In the genomic region with DNA sequence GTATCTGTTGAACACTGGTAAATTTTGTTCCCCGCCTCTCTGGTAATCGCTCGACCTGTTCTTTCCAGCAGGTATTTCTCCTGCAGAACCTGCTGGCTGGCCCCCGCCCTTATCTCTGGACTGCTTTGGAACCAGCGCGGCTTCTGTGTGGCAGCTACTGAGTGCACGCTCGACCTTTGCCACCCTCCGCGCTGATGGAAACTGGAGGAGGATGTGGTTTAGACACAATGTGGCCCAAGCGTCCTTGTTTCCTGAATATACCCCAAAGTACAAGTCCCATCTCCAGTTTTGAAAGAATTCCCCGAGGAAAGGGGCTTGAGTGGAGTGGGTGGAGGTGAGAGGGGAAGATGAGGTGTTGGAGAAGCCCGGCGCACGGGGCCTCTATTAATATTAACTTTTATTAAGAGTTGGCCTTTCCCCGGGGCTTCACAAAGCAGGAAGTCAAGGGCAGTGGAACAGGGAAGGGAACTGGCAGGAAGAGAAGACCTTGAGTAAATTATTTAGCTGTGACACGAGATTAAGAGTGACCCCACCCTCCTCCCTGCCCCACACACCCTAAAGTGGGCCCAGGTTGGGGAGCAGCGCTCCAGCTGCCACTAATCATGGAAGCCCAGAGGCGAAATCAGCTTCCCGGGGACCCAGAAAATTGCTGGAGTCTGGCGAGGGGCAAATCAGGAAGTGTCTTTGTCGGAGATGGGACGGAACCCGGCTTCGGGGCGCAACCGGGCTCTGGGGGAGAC, we compare ENCODE assay signal across 10 cellular contexts. TPM values are rescaled to one million over a fixed set of nuclear protein-coding genes. Genes with fewer than 3 reads are reported as not detected.
DNase-seq lines count a peak whose midpoint lies in the region; ATAC-seq, FAIRE-seq and TF ChIP-seq lines count a peak whose summit lies in the region.
"Had no signal": no experiment of that assay in that cellular context is flagged by ENCODE, and none has a peak within 500 bp of the region (broad histone marks: within the 10 kb centered on the region; RNA-seq: fewer than 3 reads in every experiment).

No MANE protein-coding gene starts in this region.

- TF ChIP-seq POLR2A in GM18951 (IDR thresholded peaks at IDR 0.05; ENCODE audit: extremely low read depth, insufficient read depth, insufficient read length): peak; percentile 24
- TF ChIP-seq POLR2A in NB4 (IDR thresholded peaks at IDR 0.05; ENCODE audit: extremely low read depth, insufficient read length): no peak
- TF ChIP-seq POLR2A in gastroesophageal sphincter (IDR thresholded peaks at IDR 0.05): no peak
- TF ChIP-seq POLR2A in gastrocnemius medialis (IDR thresholded peaks at IDR 0.05): no peak
- no peak for TF ChIP-seq POLR2A in H54 (IDR thresholded peaks at IDR 0.05; ENCODE audit: low read depth, low read length)

- TF ChIP-seq CTCF in NB4 (IDR thresholded peaks at IDR 0.05; ENCODE audit: low read depth, low read length) (no peak), gastroesophageal sphincter (IDR thresholded peaks at IDR 0.05) (no peak), gastrocnemius medialis (IDR thresholded peaks at IDR 0.05 in 4 of 5, conservative IDR thresholded peaks at IDR 0.05 in 1 of 5) (no peak), GM13976 (IDR thresholded peaks at IDR 0.05; ENCODE audit: borderline replicate concordance, control extremely low read depth, extremely low read depth, insufficient read depth, missing control alignments) (no peak), foreskin keratinocyte (conservative IDR thresholded peaks at IDR 0.05) (no peak)

- H3K27ac ChIP-seq in gastroesophageal sphincter (no peak overlapping the region), gastrocnemius medialis (no peak overlapping the region), foreskin keratinocyte (no peak overlapping the region)

- intact Hi-C loops in gastrocnemius medialis (cut with DNase I; ENCODE audit: low total_unique reads): no loop called here

- ATAC-seq in gastroesophageal sphincter (peak; percentile 14), gastrocnemius medialis (no peak), foreskin keratinocyte (no peak)

- TF ChIP-seq EP300 in gastroesophageal sphincter (IDR thresholded peaks at IDR 0.05): no peak

- DNase-seq in NB4 (ENCODE audit: low read depth): peak; percentile 79
- DNase-seq in gastrocnemius medialis: no peak
- DNase-seq in GM13976 (ENCODE audit: low spot score): no peak
- no peak for DNase-seq in NCI-H510A (lab: John Stamatoyannopoulos, UW)
- no peak for DNase-seq in H54 (ENCODE audit: insufficient read length, low spot score)
- no peak for DNase-seq in foreskin keratinocyte

- H3K4me3 ChIP-seq in NB4 (ENCODE audit: low read depth, low read length) (peak overlapping the region; percentile 56), gastroesophageal sphincter (peak overlapping the region; percentile 1 to 49), gastrocnemius medialis (peak overlapping the region; percentile 40 to 67 (median 45))

- H3K4me1 ChIP-seq in gastroesophageal sphincter (peaks cover 0 to 19% (median 11%) of the 10 kb centered on the region in 3 donors), gastrocnemius medialis (peaks cover 2 to 12% of the 10 kb centered on the region in 2 donors), foreskin keratinocyte (no peaks in the 10 kb centered on the region)

- FAIRE-seq in H54 (lab: Jason Lieb, UNC): no peak

- H3K36me3 ChIP-seq in gastroesophageal sphincter (no peaks in the 10 kb centered on the region), gastrocnemius medialis (no peaks in the 10 kb centered on the region)

- in situ Hi-C loops in GM18951 (cut with MboI; ENCODE audit: low sequenced_read_pairs, unreplicated experiment): loop anchor here (25.0 kb wide), 1 partner anchor 566 kb away; no protein-coding TSS in a partner anchor
- in situ Hi-C loops in gastrocnemius medialis (cut with MboI; ENCODE audit: low sequenced_read_pairs in 4 of 4): loop anchor here in 1 of 4 donors (10.0 kb wide), 1 partner anchor 588 kb away; no protein-coding TSS in a partner anchor
- in situ Hi-C loops in GM13976 (cut with MboI; ENCODE audit: low sequenced_read_pairs, unreplicated experiment): loop anchor here (25.0 kb wide), 1 partner anchor 991 kb away; no protein-coding TSS in a partner anchor

- 10 to 21% methylated on average over 14 to 19 of the region's 27 CpGs for WGBS in gastroesophageal sphincter (ENCODE audit: low coverage in 1 of 2), 2 donors

- H3K9me3 ChIP-seq in gastroesophageal sphincter (no peaks in the 10 kb centered on the region), gastrocnemius medialis (no peaks in the 10 kb centered on the region)

- peaks cover 91% of the 10 kb centered on the region for H3K27me3 ChIP-seq in gastroesophageal sphincter
- H3K27me3 ChIP-seq in gastrocnemius medialis: peaks cover 55 to 68% (median 61%) of the 10 kb centered on the region in 3 donors
- H3K27me3 ChIP-seq in foreskin keratinocyte: peaks cover 72% of the 10 kb centered on the region

RNA-seq across cellular contexts. Expression of a gene that starts 16.0 kb away (rescaled TPM):
- total RNA-seq in gastroesophageal sphincter: not detected
- total RNA-seq in gastrocnemius medialis: under 1 TPM in 1 of 4 donors, not detected in 3; 0.56 TPM
- total RNA-seq in foreskin keratinocyte: not detected in 2 replicates
- not detected in 2 replicates for polyA plus RNA-seq in foreskin keratinocyte
- total RNA-seq: kidney epithelial cell, M059J had no signal

RNA-seq across cellular contexts. Expression of a gene that starts 33.3 kb away (rescaled TPM):
- total RNA-seq in gastroesophageal sphincter (not detected), gastrocnemius medialis (not detected), foreskin keratinocyte (not detected in 2 replicates)
- polyA plus RNA-seq in foreskin keratinocyte: not detected in 2 replicates
- total RNA-seq: kidney epithelial cell, M059J had no signal

RNA-seq across cellular contexts. Expression of a gene that starts 35.4 kb away (rescaled TPM):
- not detected for total RNA-seq in gastroesophageal sphincter
- total RNA-seq in gastrocnemius medialis: not detected
- not detected in 2 replicates for total RNA-seq in foreskin keratinocyte
- not detected in 2 replicates for polyA plus RNA-seq in foreskin keratinocyte
- total RNA-seq: kidney epithelial cell, M059J had no signal
